In genomic region chr19:18225702-18226468, GRCh38 we compare ENCODE assay signal across 11 cellular contexts. TPM values are rescaled to one million over a fixed set of nuclear protein-coding genes. Genes with fewer than 3 reads are reported as not detected.
DNase-seq lines count a peak whose midpoint lies in the region; ATAC-seq and TF ChIP-seq lines count a peak whose summit lies in the region.
"Had no signal": no experiment of that assay in that cellular context is flagged by ENCODE, and none has a peak within 500 bp of the region (broad histone marks: within the 10 kb centered on the region; RNA-seq: fewer than 3 reads in every experiment).

Gene PDE4C (minus strand): TSS chr19:18226438. CDS start chr19:18226415, 23 bp downstream.

- peak; percentile 64 for DNase-seq in A673 (ENCODE audit: low spot score)
- peak; percentile 75 for DNase-seq in H7
- peak; percentile 11 to 25 for DNase-seq in cardiac fibroblast (ENCODE audit: low read depth in 2 of 2)
- DNase-seq in mesothelial cell of epicardium (ENCODE audit: low spot score in 2 of 2, unreplicated experiment in 2 of 2), result no peak
- DNase-seq in occipital lobe (lab: John Stamatoyannopoulos, UW), result no peak
- DNase-seq in GM13976 (ENCODE audit: low spot score), result no peak
- DNase-seq: DMS153 had no signal

- CTCF ChIA-PET in A673 (lab: Charles Lee), result interaction anchor here (0.7 kb wide), 1 partner anchor 43 kb away, joined by 5 read pairs; no protein-coding TSS in a partner anchor

- no peak within 1 kb of the TSS for H3K27ac Mint-ChIP-seq in mesothelial cell of epicardium

- TF ChIP-seq CTCF in A673 (conservative IDR thresholded peaks at IDR 0.05; ENCODE audit: low read depth, low read length) (no peak), cardiac fibroblast (IDR thresholded peaks at IDR 0.05; ENCODE audit: low read depth, low read length) (no peak), mesothelial cell of epicardium (IDR thresholded peaks at IDR 0.05; ENCODE audit: unreplicated experiment) (no peak), GM13976 (IDR thresholded peaks at IDR 0.05; ENCODE audit: borderline replicate concordance, control extremely low read depth, extremely low read depth, insufficient read depth, missing control alignments) (no peak)

- POLR2A ChIA-PET in A673 (lab: Charles Lee; ENCODE audit: low non-redundant PET), result no interaction called here

- BruUV-seq in A673 (replicated peaks; lab: Mats Ljungman, UMichigan), result no TSS peak

- in situ Hi-C loops in GM13976 (cut with MboI; ENCODE audit: low sequenced_read_pairs, unreplicated experiment), result no loop called here

- H3K27ac ChIP-seq in A673 (ENCODE audit: low read depth, low read length, poor library complexity, severe bottlenecking), result no peak within 1 kb of the TSS
- H3K27ac ChIP-seq: cardiac muscle cell had no signal

- intact Hi-C loops in A673 (cut with micrococcal nuclease; ENCODE audit: unreplicated experiment), result no loop called here

- H3K36me3 Mint-ChIP-seq in mesothelial cell of epicardium, result no peaks in the 10 kb centered on the region

- ATAC-seq in HG03432 (IDR thresholded peaks at IDR 0.05; ENCODE audit: unreplicated experiment), result no peak
- ATAC-seq in HG03378 (IDR thresholded peaks at IDR 0.05; ENCODE audit: unreplicated experiment), result no peak

- no peaks in the 10 kb centered on the region for H3K9me3 ChIP-seq in A673 (ENCODE audit: low read depth, low read length, poor library complexity, severe bottlenecking)

- H3K36me3 ChIP-seq in A673 (ENCODE audit: insufficient read depth, low read length, poor library complexity, severe bottlenecking) (no peaks in the 10 kb centered on the region), H7 (replicated peaks; ENCODE audit: control insufficient read depth, insufficient read depth, low read length) (no peaks in the 10 kb centered on the region)
- H3K36me3 ChIP-seq: cardiac muscle cell had no signal

- H3K9me3 Mint-ChIP-seq in mesothelial cell of epicardium, result no peaks in the 10 kb centered on the region

- H3K4me3 Mint-ChIP-seq in mesothelial cell of epicardium, result peak within 1 kb of the TSS; percentile 81

- H3K27me3 ChIP-seq in A673 (replicated peaks; ENCODE audit: insufficient read depth, low read depth, low read length, poor library complexity) (peaks cover 35% of the 10 kb centered on the region), H7 (ENCODE audit: control insufficient read depth, insufficient read depth, low read length) (peaks cover 30% of the 10 kb centered on the region)
- H3K27me3 ChIP-seq: cardiac muscle cell had no signal

- peaks cover 58% of the 10 kb centered on the region for H3K27me3 Mint-ChIP-seq in mesothelial cell of epicardium (ENCODE audit: low read depth)

- H3K4me3 ChIP-seq in A673 (ENCODE audit: low read depth, low read length, poor library complexity, severe bottlenecking) (no peak within 1 kb of the TSS), H7 (ENCODE audit: insufficient read depth, low read depth, low read length) (peak within 1 kb of the TSS; percentile 51), cardiac fibroblast (replicated peaks in 1 of 2; ENCODE audit: low read depth in 2 of 2, low read length in 2 of 2) (peak within 1 kb of the TSS in 1 of 2 donors; percentile 50)

- peaks cover 6% of the 10 kb centered on the region for H3K4me1 ChIP-seq in A673 (ENCODE audit: insufficient read depth, low read length, poor library complexity, severe bottlenecking)

- H3K4me1 Mint-ChIP-seq in mesothelial cell of epicardium, result peaks cover 16% of the 10 kb centered on the region

RNA-seq across cellular contexts. Expression of gene PDE4C, which starts in this region (rescaled TPM):
- total RNA-seq in A673 (2021) (not detected in 2 replicates), mesothelial cell of epicardium (0.70 to 1.4 TPM (median 0.93 TPM) in 3 replicates), occipital lobe (0.47 TPM)
- 0.52 and 1.4 TPM in 2 replicates for total RNA-seq in H7 (2014; rRNA removed; shearing (Covaris generic))
- total RNA-seq: mononuclear cell had no signal

Comparison
In these comparisons a context has a peak if more than half of its experiments do, and no peak if none do; other contexts are left out.
1. Peak in DNase-seq in A673; RNA of the gene not detected or under 1 TPM.
2. DNase-seq: peak in H7 (single experiment) and cardiac fibroblast (2 of 2); none in mesothelial cell of epicardium (0 of 2), occipital lobe (single experiment) and GM13976 (single experiment).